ENCODE assay signal across 25 cellular contexts in the genomic region with DNA sequence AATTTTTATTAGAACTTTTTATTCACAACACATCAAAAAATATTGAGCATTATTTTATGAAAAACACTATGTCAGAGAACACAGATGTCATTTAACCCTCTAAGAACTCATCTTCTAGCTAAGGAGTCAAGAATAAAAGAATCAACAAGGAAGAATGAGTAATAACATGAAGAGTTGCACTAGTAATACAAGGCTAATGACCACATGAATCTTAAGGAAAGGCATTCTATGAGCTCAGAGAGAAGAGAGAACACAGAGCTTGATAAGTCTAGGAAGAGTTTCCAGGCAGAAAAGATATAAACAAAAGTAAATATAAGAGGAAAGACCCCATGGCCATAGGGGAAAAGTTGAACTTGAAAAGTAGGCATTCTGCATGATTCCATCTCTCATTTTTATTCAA.
DNase-seq lines count a peak whose midpoint lies in the region; FAIRE-seq and TF ChIP-seq lines count a peak whose summit lies in the region.
"Had no signal": no experiment of that assay in that cellular context is flagged by ENCODE, and none has a peak within 500 bp of the region (broad histone marks: within the 10 kb centered on the region; RNA-seq: fewer than 3 reads in every experiment).

No MANE protein-coding gene starts in this region.

- no peaks in the 10 kb centered on the region for H3K36me3 Mint-ChIP-seq in osteocyte (ENCODE audit: unreplicated experiment)
- H3K36me3 Mint-ChIP-seq: CD14-positive monocyte had no signal

- no peaks in the 10 kb centered on the region for H3K27me3 Mint-ChIP-seq in osteocyte (ENCODE audit: unreplicated experiment)

- H3K4me3 ChIP-seq in GM23248 (no peak overlapping the region), bronchial epithelial cell (ENCODE audit: low read depth, low read length) (no peak overlapping the region)

- H3K4me2 ChIP-seq in GM23248 (ENCODE audit: unreplicated experiment), result no peak overlapping the region

- no peak overlapping the region for H3K9ac ChIP-seq in GM23248

- no peaks in the 10 kb centered on the region for H3K9me3 ChIP-seq in GM23248 (ENCODE audit: low read depth)

- H4K20me1 ChIP-seq in GM23248 (ENCODE audit: insufficient read depth), result no peaks in the 10 kb centered on the region

- no peak for FAIRE-seq in bronchial epithelial cell (lab: Jason Lieb, UNC)
- FAIRE-seq: D721Med, GM19239, HepG2 had no signal

- H3K9me3 Mint-ChIP-seq in osteocyte (ENCODE audit: unreplicated experiment), result peaks cover 15% of the 10 kb centered on the region
- H3K9me3 Mint-ChIP-seq: HFFc6 had no signal

- no peak for TF ChIP-seq CTCF in bronchial epithelial cell (IDR thresholded peaks at IDR 0.05; ENCODE audit: insufficient read depth, low read length, severe bottlenecking)
- no peak for TF ChIP-seq CTCF in osteocyte (IDR thresholded peaks at IDR 0.05)
- no peak for TF ChIP-seq CTCF in GM20000 (IDR thresholded peaks at IDR 0.05; ENCODE audit: extremely low read depth, missing control alignments)

- H3F3A ChIP-seq in GM23248 (ENCODE audit: insufficient read depth), result no peaks in the 10 kb centered on the region

- H3K9me2 ChIP-seq in GM23248 (ENCODE audit: insufficient read depth), result no peaks in the 10 kb centered on the region

- H3K36me3 ChIP-seq in GM23248 (ENCODE audit: low read depth), result no peaks in the 10 kb centered on the region
- H3K36me3 ChIP-seq in bronchial epithelial cell (ENCODE audit: control insufficient read depth, insufficient read depth, low read length), result no peaks in the 10 kb centered on the region

- H3K79me2 ChIP-seq in GM23248 (ENCODE audit: insufficient read depth), result no peaks in the 10 kb centered on the region

- H3K27me3 ChIP-seq in GM23248 (replicated peaks; ENCODE audit: insufficient read depth) (no peaks in the 10 kb centered on the region), bronchial epithelial cell (ENCODE audit: control insufficient read depth, insufficient read depth, low read length) (no peaks in the 10 kb centered on the region)

- no peak overlapping the region for H2AFZ ChIP-seq in GM23248

- no peaks in the 10 kb centered on the region for H3K4me1 ChIP-seq in GM23248 (ENCODE audit: insufficient read depth)

- no peak overlapping the region for H3K4me3 Mint-ChIP-seq in osteocyte (ENCODE audit: unreplicated experiment)
- H3K4me3 Mint-ChIP-seq: CD14-positive monocyte, HFFc6 had no signal

- in situ Hi-C loops in GM23248 (cut with MboI), result no loop called here

- H3K27ac Mint-ChIP-seq in osteocyte (ENCODE audit: unreplicated experiment), result peak overlapping the region; percentile 18
- H3K27ac Mint-ChIP-seq: CD14-positive monocyte, HFFc6 had no signal

- no peak overlapping the region for H3K27ac ChIP-seq in GM23248
- H3K27ac ChIP-seq: HL-60, RWPE1 had no signal

- DNase-seq in GM23248 (peak; percentile 25), bronchial epithelial cell (ENCODE audit: low read depth) (peak; percentile 73), fibroblast of peridontal ligament (ENCODE audit: extremely low read depth) (peak; percentile 23), osteocyte (ENCODE audit: extremely low spot score, unreplicated experiment) (no peak), ecto neural progenitor cell (ENCODE audit: low spot score) (no peak), GM20000 (ENCODE audit: low spot score) (no peak), NCI-H82 treated with DMSO at 0.1 percent for 48 hours (lab: John Stamatoyannopoulos, UW; ENCODE audit: unreplicated experiment) (no peak)
- no peak for DNase-seq in activated naive CD4-positive, alpha-beta T cell treated with anti-CD3 and anti-CD28 coated beads, Interleukin-2, amount 50 U/mL, for 16 hours
- DNase-seq: DMS53, GF-D8, H7, HFFc6, KBM-7, NCI-H1092, NCI-H1436, NCI-H1930, NCI-H2227 treated with DMSO at 0.1 percent for 48 hours, NCI-H510A, SIG-M5 had no signal

- peaks cover 10% of the 10 kb centered on the region for H3K4me1 Mint-ChIP-seq in osteocyte (ENCODE audit: unreplicated experiment)

Comparison
In these comparisons a context has a peak if more than half of its experiments do, and no peak if none do; other contexts are left out.
1. DNase-seq: peak in GM23248 (single experiment), bronchial epithelial cell (single experiment) and fibroblast of peridontal ligament (single experiment); none in osteocyte (single experiment), ecto neural progenitor cell (single experiment), activated naive CD4-positive, alpha-beta T cell treated with anti-CD3 and anti-CD28 coated beads, Interleukin-2, amount 50 U/mL, for 16 hours (single experiment), GM20000 (single experiment) and NCI-H82 treated with DMSO at 0.1 percent for 48 hours (single experiment).